ENCODE assay signal across 1 cellular context in the genomic region with DNA sequence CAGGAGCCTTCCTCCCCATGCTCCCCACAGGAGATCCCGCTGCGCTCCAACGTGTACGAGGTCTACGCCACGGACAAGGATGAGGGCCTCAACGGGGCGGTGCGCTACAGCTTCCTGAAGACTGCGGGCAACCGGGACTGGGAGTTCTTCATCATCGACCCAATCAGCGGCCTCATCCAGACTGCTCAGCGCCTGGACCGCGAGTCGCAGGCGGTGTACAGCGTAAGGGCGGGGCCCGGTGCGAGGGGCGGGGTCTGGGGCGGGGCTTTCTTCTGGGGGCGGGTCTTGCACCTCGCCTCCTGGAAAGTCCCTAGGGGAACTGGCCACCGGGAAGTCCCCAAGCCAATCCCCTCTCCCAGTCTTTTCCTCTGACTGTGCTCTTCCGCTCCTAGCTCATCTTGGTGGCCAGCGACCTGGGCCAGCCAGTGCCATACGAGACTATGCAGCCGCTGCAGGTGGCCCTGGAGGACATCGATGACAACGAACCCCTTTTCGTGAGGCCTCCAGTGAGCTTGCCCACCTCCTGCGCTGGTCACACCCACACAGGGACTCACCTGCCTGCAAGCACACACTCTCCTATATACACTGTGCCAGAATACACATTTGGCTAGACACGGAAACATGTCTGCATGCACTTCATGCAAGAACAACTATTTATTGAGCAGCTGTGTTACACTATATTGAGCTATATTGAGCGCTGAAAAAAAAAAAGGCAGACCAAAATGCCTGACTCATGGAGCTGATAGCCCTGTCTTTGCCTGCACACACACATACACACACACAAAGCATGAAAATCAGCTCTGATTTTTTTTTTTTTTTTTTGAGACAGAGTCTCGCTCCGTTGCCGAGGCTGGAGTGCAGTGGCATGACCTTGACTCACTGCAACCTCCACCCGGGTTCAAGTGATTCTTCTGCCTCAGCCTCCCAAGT.
TF ChIP-seq lines count a peak whose summit lies in the region.

No MANE protein-coding gene starts in this region.

TF ChIP-seq in WTC11, 78 proteins besides CTCF, POLR2A, EP300 and RAD21 (continued from another document):
- TF ChIP-seq CBFB (CRISPR knock-in tag; IDR thresholded peaks at IDR 0.05; ENCODE audit: low read depth) (no peak), GTF2I (CRISPR knock-in tag; conservative IDR thresholded peaks at IDR 0.05) (no peak)
- TF ChIP-seq, protein P1, sequence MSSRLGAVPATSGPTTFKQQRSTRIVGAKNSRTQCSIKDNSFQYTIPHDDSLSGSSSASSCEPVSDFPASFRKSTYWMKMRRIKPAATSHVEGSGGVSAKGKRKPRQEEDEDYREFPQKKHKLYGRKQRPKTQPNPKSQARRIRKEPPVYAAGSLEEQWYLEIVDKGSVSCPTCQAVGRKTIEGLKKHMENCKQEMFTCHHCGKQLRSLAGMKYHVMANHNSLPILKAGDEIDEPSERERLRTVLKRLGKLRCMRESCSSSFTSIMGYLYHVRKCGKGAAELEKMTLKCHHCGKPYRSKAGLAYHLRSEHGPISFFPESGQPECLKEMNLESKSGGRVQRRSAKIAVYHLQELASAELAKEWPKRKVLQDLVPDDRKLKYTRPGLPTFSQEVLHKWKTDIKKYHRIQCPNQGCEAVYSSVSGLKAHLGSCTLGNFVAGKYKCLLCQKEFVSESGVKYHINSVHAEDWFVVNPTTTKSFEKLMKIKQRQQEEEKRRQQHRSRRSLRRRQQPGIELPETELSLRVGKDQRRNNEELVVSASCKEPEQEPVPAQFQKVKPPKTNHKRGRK (CRISPR knock-in tag; IDR thresholded peaks at IDR 0.05; ENCODE audit: borderline replicate concordance) = no peak
- TF ChIP-seq, protein P2, sequence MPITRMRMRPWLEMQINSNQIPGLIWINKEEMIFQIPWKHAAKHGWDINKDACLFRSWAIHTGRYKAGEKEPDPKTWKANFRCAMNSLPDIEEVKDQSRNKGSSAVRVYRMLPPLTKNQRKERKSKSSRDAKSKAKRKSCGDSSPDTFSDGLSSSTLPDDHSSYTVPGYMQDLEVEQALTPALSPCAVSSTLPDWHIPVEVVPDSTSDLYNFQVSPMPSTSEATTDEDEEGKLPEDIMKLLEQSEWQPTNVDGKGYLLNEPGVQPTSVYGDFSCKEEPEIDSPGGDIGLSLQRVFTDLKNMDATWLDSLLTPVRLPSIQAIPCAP (CRISPR knock-in tag; IDR thresholded peaks at IDR 0.05) = no peak
- TF ChIP-seq, protein P3, sequence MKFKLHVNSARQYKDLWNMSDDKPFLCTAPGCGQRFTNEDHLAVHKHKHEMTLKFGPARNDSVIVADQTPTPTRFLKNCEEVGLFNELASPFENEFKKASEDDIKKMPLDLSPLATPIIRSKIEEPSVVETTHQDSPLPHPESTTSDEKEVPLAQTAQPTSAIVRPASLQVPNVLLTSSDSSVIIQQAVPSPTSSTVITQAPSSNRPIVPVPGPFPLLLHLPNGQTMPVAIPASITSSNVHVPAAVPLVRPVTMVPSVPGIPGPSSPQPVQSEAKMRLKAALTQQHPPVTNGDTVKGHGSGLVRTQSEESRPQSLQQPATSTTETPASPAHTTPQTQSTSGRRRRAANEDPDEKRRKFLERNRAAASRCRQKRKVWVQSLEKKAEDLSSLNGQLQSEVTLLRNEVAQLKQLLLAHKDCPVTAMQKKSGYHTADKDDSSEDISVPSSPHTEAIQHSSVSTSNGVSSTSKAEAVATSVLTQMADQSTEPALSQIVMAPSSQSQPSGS (CRISPR knock-in tag; IDR thresholded peaks at IDR 0.05; ENCODE audit: borderline replicate concordance, low read depth) = no peak
